ENCODE assay signal across 1 cellular context in genomic region chr11:24239930-24240329, GRCh38.
TF ChIP-seq lines count a peak whose summit lies in the region.

No MANE protein-coding gene starts in this region.

TF ChIP-seq in GM12878, 131 proteins besides CTCF, POLR2A, EP300 and RAD21 (continued from another document):
- TF ChIP-seq PRDM15 (CRISPR knock-in tag; IDR thresholded peaks at IDR 0.05) (no peak), ZSCAN29 (IDR thresholded peaks at IDR 0.05) (no peak), STAT1 (conservative IDR thresholded peaks at IDR 0.05) (no peak), SMAD5 (IDR thresholded peaks at IDR 0.05; ENCODE audit: low read depth) (no peak), CUX1 (IDR thresholded peaks at IDR 0.05; ENCODE audit: insufficient replicate concordance, low read depth, low read length) (no peak)
